Comparison of ENCODE assay signal across 18 cellular contexts in the genomic region with DNA sequence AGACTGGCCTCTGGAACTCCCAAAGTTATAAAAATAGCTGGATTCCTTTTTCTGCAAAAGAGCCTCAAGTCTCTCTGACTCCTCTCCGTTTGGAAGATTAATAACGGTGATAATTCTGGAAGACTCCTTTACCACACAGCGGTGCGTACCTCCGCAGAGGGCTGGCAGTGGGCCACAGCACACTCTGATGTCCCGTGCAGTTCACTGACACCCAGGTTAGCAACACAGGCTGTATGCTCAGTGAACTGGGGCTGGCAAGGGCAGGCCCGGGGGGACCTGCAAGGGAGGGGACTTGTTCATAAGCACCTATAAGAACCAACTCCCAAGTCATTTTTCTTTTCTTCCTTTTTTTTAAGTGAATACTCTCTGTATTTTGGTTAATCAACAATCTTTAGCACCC.
"Had no signal": no experiment of that assay in that cellular context is flagged by ENCODE, and none has a peak within 500 bp of the region (broad histone marks: within the 10 kb centered on the region; RNA-seq: fewer than 3 reads in every experiment).

No MANE protein-coding gene starts in this region.

- DNase-seq: activated CD4-positive, alpha-beta T cell treated with anti-CD3 and anti-CD28 coated beads for 1 hour; activated CD4-positive, alpha-beta T cell treated with anti-CD3 and anti-CD28 coated beads, Interleukin-2, amount 50 U/mL, for 48 hours; activated gamma-delta T cell treated with Interleukin-2 at 50 U/mL for 16 hours; adrenal gland; endodermal cell; foreskin keratinocyte; left colon; stimulated activated naive B cell treated with anti-CD40 and anti-IgM and Interleukin-4, amounts not matched to agents 10 μg/mL and 1 μg/mL and 100 μg/mL, for 72 hours; SW 1271; T-helper 2 cell; WERI-Rb-1 had no signal

- H3K4me3 Mint-ChIP-seq: endodermal cell; stimulated activated naive B cell treated with anti-CD40 and anti-IgM and Interleukin-4, amounts not matched to agents 10 μg/mL and 1 μg/mL and 100 μg/mL, for 72 hours had no signal

- ATAC-seq: activated naive CD4-positive, alpha-beta T cell treated with anti-CD3 and anti-CD28 coated beads, Interleukin-2, amount 50 U/mL, for 72 hours; foreskin keratinocyte; stimulated activated naive B cell treated with anti-CD40 and anti-IgM and Interleukin-4, amounts not matched to agents 10 μg/mL and 1 μg/mL and 100 μg/mL, for 72 hours had no signal

- H3K4me3 ChIP-seq: adrenal gland, cardiac muscle cell, hepatocyte, prostate gland, smooth muscle cell, tibial nerve, vagina had no signal

- H3K36me3 ChIP-seq: adrenal gland, cardiac muscle cell, prostate gland, tibial nerve, vagina, WERI-Rb-1 had no signal

- H3K9me3 ChIP-seq: adrenal gland, prostate gland, tibial nerve, vagina had no signal

- H3K4me1 ChIP-seq: adrenal gland, prostate gland, vagina had no signal

- H3K27me3 ChIP-seq: adrenal gland, cardiac muscle cell, foreskin keratinocyte, hepatocyte, tibial nerve, vagina had no signal

- H3K27ac Mint-ChIP-seq: activated naive CD4-positive, alpha-beta T cell treated with anti-CD3 and anti-CD28 coated beads, Interleukin-2, amount 50 U/mL, for 72 hours; endodermal cell; stimulated activated naive B cell treated with anti-CD40 and anti-IgM and Interleukin-4, amounts not matched to agents 10 μg/mL and 1 μg/mL and 100 μg/mL, for 72 hours had no signal

- H3K9me3 Mint-ChIP-seq: activated naive CD4-positive, alpha-beta T cell treated with anti-CD3 and anti-CD28 coated beads, Interleukin-2, amount 50 U/mL, for 72 hours; endodermal cell; stimulated activated naive B cell treated with anti-CD40 and anti-IgM and Interleukin-4, amounts not matched to agents 10 μg/mL and 1 μg/mL and 100 μg/mL, for 72 hours had no signal

- H3K36me3 Mint-ChIP-seq: activated naive CD4-positive, alpha-beta T cell treated with anti-CD3 and anti-CD28 coated beads, Interleukin-2, amount 50 U/mL, for 72 hours; stimulated activated naive B cell treated with anti-CD40 and anti-IgM and Interleukin-4, amounts not matched to agents 10 μg/mL and 1 μg/mL and 100 μg/mL, for 72 hours had no signal

- H3K4me1 Mint-ChIP-seq: stimulated activated naive B cell treated with anti-CD40 and anti-IgM and Interleukin-4, amounts not matched to agents 10 μg/mL and 1 μg/mL and 100 μg/mL, for 72 hours had no signal

- H3K27ac ChIP-seq: adrenal gland, cardiac muscle cell, foreskin keratinocyte, hepatocyte, prostate gland, tibial nerve, vagina, WERI-Rb-1 had no signal
